1 cellular context compared by ENCODE assay signal in genomic region chr2:99340669-99341236, GRCh38.
TF ChIP-seq lines count a peak whose summit lies in the region.

No MANE protein-coding gene starts in this region.

TF ChIP-seq in A549, 52 proteins besides CTCF, POLR2A, EP300 and RAD21 (continued from another document):
- TF ChIP-seq BCL3 (IDR thresholded peaks at IDR 0.05), result no peak
